In genomic region chr10:99787782-99788181, GRCh38 we compare ENCODE assay signal across 15 cellular contexts.
"Had no signal": no experiment of that assay in that cellular context is flagged by ENCODE, and none has a peak within 500 bp of the region (broad histone marks: within the 10 kb centered on the region; RNA-seq: fewer than 3 reads in every experiment).

No MANE protein-coding gene starts in this region.

- H3K36me3 ChIP-seq: colonic mucosa, ovary, upper lobe of left lung had no signal

- DNase-seq: activated CD4-positive, alpha-beta T cell treated with anti-CD3 and anti-CD28 coated beads for 48 hours; activated CD8-positive, alpha-beta memory T cell treated with anti-CD3 and anti-CD28 coated beads, Interleukin-2, amount 50 U/mL, for 48 hours; activated CD8-positive, alpha-beta T cell treated with anti-CD3 and anti-CD28 coated beads, Interleukin-2, amount 10 ng/mL, durations not matched to agents 7 days and 5 days; activated naive CD4-positive, alpha-beta T cell treated with Interleukin-2 at 50 U/mL for 16 hours; caudate nucleus; colonic mucosa; effector CD4-positive, alpha-beta T cell; SK-N-SH; substantia nigra; upper lobe of left lung had no signal

- H3K27ac Mint-ChIP-seq: activated CD8-positive, alpha-beta T cell treated with anti-CD3 and anti-CD28 coated beads, Interleukin-2, amount 10 ng/mL, durations not matched to agents 7 days and 5 days; memory B cell; T-helper 1 cell treated with Interleukin-12 subunit alpha and Interleukin-12 subunit beta and Interleukin-4 antibody, amounts not matched to agents 30 μg/mL and 1 μg/mL, for 36 hours had no signal

- H3K9ac ChIP-seq: SK-N-SH had no signal

- H3K4me1 ChIP-seq: colonic mucosa, upper lobe of left lung had no signal

- H3K27me3 Mint-ChIP-seq: memory B cell had no signal

- H3K9me3 ChIP-seq: colonic mucosa, ovary, SK-N-SH, upper lobe of left lung had no signal

- H3K27ac ChIP-seq: colonic mucosa, ovary, upper lobe of left lung had no signal

- H3K4me3 Mint-ChIP-seq: activated CD8-positive, alpha-beta T cell treated with anti-CD3 and anti-CD28 coated beads, Interleukin-2, amount 10 ng/mL, durations not matched to agents 7 days and 5 days; memory B cell; neural crest cell; T-helper 1 cell treated with Interleukin-12 subunit alpha and Interleukin-12 subunit beta and Interleukin-4 antibody, amounts not matched to agents 30 μg/mL and 1 μg/mL, for 36 hours had no signal

- H3K4me2 ChIP-seq: SK-N-SH had no signal

- H3K4me1 Mint-ChIP-seq: memory B cell had no signal

- H3K4me3 ChIP-seq: colonic mucosa, ovary, skin epidermis, upper lobe of left lung had no signal

- H3K9me3 Mint-ChIP-seq: T-helper 1 cell treated with Interleukin-12 subunit alpha and Interleukin-12 subunit beta and Interleukin-4 antibody, amounts not matched to agents 30 μg/mL and 1 μg/mL, for 36 hours had no signal

- H3K27me3 ChIP-seq: colonic mucosa, ovary, upper lobe of left lung had no signal
